16 cellular contexts compared by ENCODE assay signal in genomic region chr20:50372770-50373088, GRCh38.
DNase-seq lines count a peak whose midpoint lies in the region; FAIRE-seq and TF ChIP-seq lines count a peak whose summit lies in the region.
"Had no signal": no experiment of that assay in that cellular context is flagged by ENCODE, and none has a peak within 500 bp of the region (broad histone marks: within the 10 kb centered on the region; RNA-seq: fewer than 3 reads in every experiment).

No MANE protein-coding gene starts in this region.

- no peak for FAIRE-seq in RCC 7860 (lab: Jason Lieb, UNC)
- FAIRE-seq: GM12892, islet of Langerhans had no signal

- H4K20me1 ChIP-seq in hepatocyte (ENCODE audit: insufficient read depth, poor library complexity, severe bottlenecking), result no peaks in the 10 kb centered on the region

- TF ChIP-seq CTCF in hepatocyte (IDR thresholded peaks at IDR 0.05; ENCODE audit: poor library complexity), result no peak

- DNase-seq in 8988T, result peak; percentile 61
- peak; percentile 53 for DNase-seq in ELR (ENCODE audit: low read depth)
- peak; percentile 7 for DNase-seq in RCC 7860 (ENCODE audit: low spot score)
- DNase-seq in hepatocyte (ENCODE audit: low spot score), result peak; percentile 45
- DNase-seq in AML-193 (lab: John Stamatoyannopoulos, UW), result no peak
- no peak for DNase-seq in mucosa of gallbladder (ENCODE audit: low spot score)
- no peak for DNase-seq in NCI-H1048 (lab: John Stamatoyannopoulos, UW)
- no peak for DNase-seq in effector CD4-positive, alpha-beta T cell
- DNase-seq: activated CD4-positive, alpha-beta memory T cell treated with anti-CD3 and anti-CD28 coated beads for 36 hours; DND-41; GM23248; NCI-H2107 had no signal

- no peak overlapping the region for H3K4me3 ChIP-seq in hepatocyte
- H3K4me3 ChIP-seq: ascending aorta, gastrocnemius medialis, GM23248 had no signal

- no peaks in the 10 kb centered on the region for H3K9me3 ChIP-seq in hepatocyte (ENCODE audit: low read depth)
- H3K9me3 ChIP-seq: ascending aorta, gastrocnemius medialis had no signal

- H3K4me1 ChIP-seq in hepatocyte (ENCODE audit: insufficient read depth), result peaks cover 21% of the 10 kb centered on the region
- H3K4me1 ChIP-seq: ascending aorta had no signal

- H2AFZ ChIP-seq in hepatocyte, result no peak overlapping the region
- H2AFZ ChIP-seq: GM23248 had no signal

- H3K79me2 ChIP-seq in hepatocyte, result no peaks in the 10 kb centered on the region

- no peaks in the 10 kb centered on the region for H3K36me3 ChIP-seq in hepatocyte (replicated peaks; ENCODE audit: insufficient read depth, low read depth)
- H3K36me3 ChIP-seq: ascending aorta, gastrocnemius medialis had no signal

- WGBS in hepatocyte (ENCODE audit: low lambda C conversion rate, missing lambda C conversion rate), result 70% methylated on average over 3 of the region's 3 CpGs

- H3K4me2 ChIP-seq in hepatocyte, result no peak overlapping the region

- H3K27me3 ChIP-seq in hepatocyte, result no peaks in the 10 kb centered on the region
- H3K27me3 ChIP-seq: ascending aorta, gastrocnemius medialis had no signal

- no peaks in the 10 kb centered on the region for H3K9me2 ChIP-seq in hepatocyte (replicated peaks; ENCODE audit: insufficient read depth)

- H3K27ac ChIP-seq in hepatocyte, result peak overlapping the region; percentile 25
- H3K27ac ChIP-seq: ascending aorta, gastrocnemius medialis, GM23248 had no signal

Comparison
In these comparisons a context has a peak if more than half of its experiments do, and no peak if none do; other contexts are left out.
1. DNase-seq: peak in 8988T (single experiment), ELR (single experiment), RCC 7860 (single experiment) and hepatocyte (single experiment); none in AML-193 (0 of 2), mucosa of gallbladder (single experiment), NCI-H1048 (single experiment) and effector CD4-positive, alpha-beta T cell (single experiment).